8 cellular contexts compared by ENCODE assay signal in the genomic region with DNA sequence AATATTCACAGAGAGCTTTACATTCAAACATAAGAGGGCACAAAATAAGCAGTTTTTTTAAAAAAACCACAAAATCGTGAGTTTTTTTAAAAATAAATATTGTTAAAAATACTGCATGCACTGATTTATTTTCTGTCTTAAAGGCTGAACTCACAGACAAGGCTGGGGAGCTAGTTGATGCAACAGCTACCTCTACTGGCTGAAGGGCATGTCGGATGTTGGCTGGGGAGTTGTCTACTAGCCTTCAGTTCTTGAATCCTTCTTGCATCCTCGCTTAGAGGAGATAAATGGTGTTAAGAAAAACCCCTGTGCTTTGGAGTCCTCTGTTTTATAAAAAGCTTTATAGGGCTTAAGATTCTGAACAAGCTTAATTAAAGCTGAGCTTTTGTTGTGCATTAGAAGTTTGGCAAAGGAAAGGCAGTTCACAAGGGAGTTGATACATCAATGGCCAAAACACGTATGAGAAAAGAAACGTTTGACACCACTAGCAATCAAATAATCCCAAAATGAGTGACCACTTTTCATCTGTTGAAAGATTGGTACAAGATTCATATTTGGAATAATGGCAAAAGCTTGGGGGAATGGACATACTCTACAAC.
DNase-seq lines count a peak whose midpoint lies in the region; ATAC-seq and TF ChIP-seq lines count a peak whose summit lies in the region.

No MANE protein-coding gene starts in this region.

- intact Hi-C loops in left colon (cut with DNase I, micrococcal nuclease): loop anchor here in 1 of 2 donors (5.0 kb wide), 1 partner anchor 326 kb away; no protein-coding TSS in a partner anchor

- no peaks in the 10 kb centered on the region for H3K79me2 ChIP-seq in OCI-LY3 (ENCODE audit: low read length)

- H3K27ac ChIP-seq in OCI-LY3 (ENCODE audit: low read length): no peak overlapping the region

- no peaks in the 10 kb centered on the region for H3K9me3 ChIP-seq in OCI-LY3 (ENCODE audit: insufficient read depth, low read length)

- no peaks in the 10 kb centered on the region for H3K4me1 ChIP-seq in OCI-LY3 (ENCODE audit: low read length)

- H3K36me3 ChIP-seq in OCI-LY3 (replicated peaks; ENCODE audit: low read depth, low read length): peaks cover 39% of the 10 kb centered on the region

- no peaks in the 10 kb centered on the region for H3K36me3 Mint-ChIP-seq in type B pancreatic cell

- H3K27ac Mint-ChIP-seq in type B pancreatic cell: no peak overlapping the region

- H3K4me2 ChIP-seq in OCI-LY3 (ENCODE audit: low read length): no peak overlapping the region

- no peak overlapping the region for H3K9ac ChIP-seq in OCI-LY3 (ENCODE audit: low read length)

- H3K4me1 Mint-ChIP-seq in type B pancreatic cell (ENCODE audit: unreplicated experiment): no peaks in the 10 kb centered on the region

- H3K9me3 Mint-ChIP-seq in type B pancreatic cell: no peaks in the 10 kb centered on the region

- ATAC-seq in left colon: peak; percentile 83

- H3K4me3 Mint-ChIP-seq in type B pancreatic cell: no peak overlapping the region

- peak; percentile 23 for DNase-seq in activated CD4-positive, alpha-beta T cell treated with anti-CD3 and anti-CD28 coated beads for 48 hours
- no peak for DNase-seq in activated CD4-positive, alpha-beta T cell treated with anti-CD3 and anti-CD28 coated beads, Interleukin-2, amount 50 U/mL, for 1 hour
- peak; percentile 57 for DNase-seq in Jurkat, Clone E6-1 (ENCODE audit: low read depth, low spot score)
- DNase-seq in cerebellum (ENCODE audit: low spot score): peak; percentile 79
- peak in 1 of 2 donors; percentile 29 for DNase-seq in left colon
- DNase-seq in type B pancreatic cell (ENCODE audit: extremely low spot score, unreplicated experiment): no peak
- no peak for DNase-seq in activated effector memory CD4-positive, alpha-beta T cell treated with anti-CD3 and anti-CD28 coated beads, Interleukin-2, amount 50 U/mL, for 16 hours

- no peaks in the 10 kb centered on the region for H3K27me3 ChIP-seq in OCI-LY3 (ENCODE audit: low read depth, low read length)

- H3K4me3 ChIP-seq in Jurkat, Clone E6-1 (ENCODE audit: low read length): no peak overlapping the region
- no peak overlapping the region for H3K4me3 ChIP-seq in OCI-LY3 (ENCODE audit: low read length)

- H2AFZ ChIP-seq in OCI-LY3 (ENCODE audit: low read depth, low read length): no peak overlapping the region

- no peaks in the 10 kb centered on the region for H3K27me3 Mint-ChIP-seq in type B pancreatic cell

- no peaks in the 10 kb centered on the region; the same call in 1 of the 2 replicates for H4K20me1 ChIP-seq in OCI-LY3 (ENCODE audit: insufficient read depth, low read length)

- peak; percentile 69 for TF ChIP-seq CTCF in OCI-LY3 (IDR thresholded peaks at IDR 0.05; ENCODE audit: low read depth, low read length)
- peak; percentile 94 for TF ChIP-seq CTCF in type B pancreatic cell (conservative IDR thresholded peaks at IDR 0.05)

Comparison
In these comparisons a context has a peak if more than half of its experiments do, and no peak if none do; other contexts are left out.
1. DNase-seq: peak in activated CD4-positive, alpha-beta T cell treated with anti-CD3 and anti-CD28 coated beads for 48 hours (single experiment), Jurkat, Clone E6-1 (single experiment) and cerebellum (single experiment); none in activated CD4-positive, alpha-beta T cell treated with anti-CD3 and anti-CD28 coated beads, Interleukin-2, amount 50 U/mL, for 1 hour (single experiment), type B pancreatic cell (single experiment) and activated effector memory CD4-positive, alpha-beta T cell treated with anti-CD3 and anti-CD28 coated beads, Interleukin-2, amount 50 U/mL, for 16 hours (single experiment).